In the genomic region with DNA sequence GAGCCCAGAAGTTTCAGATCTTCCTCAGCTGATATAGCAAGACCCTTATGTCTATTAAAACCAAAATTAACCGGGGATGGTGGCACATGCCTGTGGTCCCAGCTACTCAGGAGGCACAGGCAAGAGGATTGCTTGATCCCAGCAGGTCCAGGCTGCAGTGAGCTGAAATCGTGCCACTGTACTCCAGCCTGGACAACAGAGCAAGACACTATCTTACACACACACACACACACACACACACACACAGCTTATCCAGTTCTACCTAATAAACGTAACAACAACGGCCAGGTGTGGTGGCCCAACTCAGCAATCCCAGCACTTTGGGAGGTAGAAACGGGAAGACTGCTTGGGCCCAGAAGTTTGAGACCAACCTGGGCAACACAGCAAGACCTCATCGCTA, we compare ENCODE assay signal across 21 cellular contexts.
"Had no signal": no experiment of that assay in that cellular context is flagged by ENCODE, and none has a peak within 500 bp of the region (broad histone marks: within the 10 kb centered on the region; RNA-seq: fewer than 3 reads in every experiment).

No MANE protein-coding gene starts in this region.

- H3K27ac Mint-ChIP-seq: dendritic cell treated with granulocyte-macrophage colony-stimulating factor and Interleukin-4, amounts not matched to agents 40 ng/mL and 50 ng/mL, for 4 days; naive B cell had no signal

- H3K4me3 ChIP-seq: esophagus squamous epithelium, gastroesophageal sphincter, lung, right atrium auricular region, stomach, thoracic aorta, transverse colon had no signal

- H3K27ac ChIP-seq: esophagus squamous epithelium, gastroesophageal sphincter, right atrium auricular region, stomach, thoracic aorta, transverse colon had no signal

- ATAC-seq: effector memory CD8-positive, alpha-beta T cell; gastroesophageal sphincter; left colon; left ventricle myocardium superior had no signal

- H3K4me3 Mint-ChIP-seq: dendritic cell treated with granulocyte-macrophage colony-stimulating factor and Interleukin-4, amounts not matched to agents 40 ng/mL and 50 ng/mL, for 4 days; effector memory CD8-positive, alpha-beta T cell; naive B cell had no signal

- FAIRE-seq: colon, small intestine had no signal

- H3K9me3 Mint-ChIP-seq: dendritic cell treated with granulocyte-macrophage colony-stimulating factor and Interleukin-4, amounts not matched to agents 40 ng/mL and 50 ng/mL, for 4 days; effector memory CD8-positive, alpha-beta T cell had no signal

- H3K27me3 ChIP-seq: gastroesophageal sphincter, right atrium auricular region, stomach, transverse colon had no signal

- DNase-seq: effector memory CD8-positive, alpha-beta T cell; esophagus squamous epithelium; foreskin fibroblast; glutamatergic neuron; left colon; left ventricle myocardium superior; mesenchymal stem cell; naive B cell; posterior cingulate gyrus; small intestine; stimulated activated CD4-positive, alpha-beta T cell treated with anti-CD3 and anti-CD28 coated beads, Interleukin-12 subunit alpha, Interleukin-12 subunit beta, amount 100 ng/mL, for 4 hours; stimulated activated naive CD4-positive, alpha-beta T cell; stomach; substantia nigra; transverse colon had no signal

- H3K9me3 ChIP-seq: esophagus squamous epithelium, gastroesophageal sphincter, right atrium auricular region, stomach, thoracic aorta, transverse colon had no signal

- H3K27me3 Mint-ChIP-seq: dendritic cell treated with granulocyte-macrophage colony-stimulating factor and Interleukin-4, amounts not matched to agents 40 ng/mL and 50 ng/mL, for 4 days; effector memory CD8-positive, alpha-beta T cell; naive B cell had no signal

- H3K36me3 ChIP-seq: right atrium auricular region, thoracic aorta, transverse colon had no signal
